ENCODE assay signal across 8 cellular contexts in the genomic region with DNA sequence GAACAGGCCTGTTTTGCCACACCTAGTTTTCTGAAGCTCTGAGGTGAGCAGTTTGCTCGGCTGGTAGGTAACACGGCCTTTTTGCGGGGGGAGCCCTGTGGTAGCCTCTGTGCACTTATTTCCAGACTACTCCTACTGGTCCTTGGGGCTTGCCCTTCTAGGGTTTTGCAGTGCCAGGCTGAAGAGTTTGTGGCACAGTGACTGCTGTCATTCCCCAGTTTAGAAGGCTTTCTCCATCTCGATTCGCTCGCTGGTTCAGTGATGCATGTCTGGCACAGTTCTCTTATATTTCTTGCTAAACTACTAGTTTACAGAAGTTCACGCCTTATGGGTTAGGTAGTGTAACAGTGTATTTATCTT.
A peak's percentile ranks its signal among the peaks of the same experiment; 100 is the strongest.
DNase-seq lines count a peak whose midpoint lies in the region; ATAC-seq and TF ChIP-seq lines count a peak whose summit lies in the region.

No MANE protein-coding gene starts in this region.

- no CpG with 5 or more reads among the region's 7 CpGs for WGBS in iPS DF 6.9 (ENCODE audit: insufficient coverage, insufficient read length)

- peak overlapping the region; percentile 75 for H3K4me2 ChIP-seq in DOHH2 (ENCODE audit: low read length)

- H3K4me3 ChIP-seq in DOHH2 (ENCODE audit: low read length) (peak overlapping the region; percentile 94), iPS DF 6.9 (ENCODE audit: low read length) (peak overlapping the region; percentile 99; the same call in 1 of the 2 replicates)

- peaks cover 58% of the 10 kb centered on the region for H3K4me1 ChIP-seq in DOHH2 (ENCODE audit: control insufficient read depth, low read length)
- H3K4me1 ChIP-seq in iPS DF 6.9 (ENCODE audit: control insufficient read depth, insufficient read depth, low read length), result no peaks in the 10 kb centered on the region

- H3K27me3 ChIP-seq in DOHH2 (ENCODE audit: control insufficient read depth, low read length), result no peaks in the 10 kb centered on the region
- H3K27me3 ChIP-seq in iPS DF 6.9 (ENCODE audit: control insufficient read depth, insufficient read depth, low read length), result no peaks in the 10 kb centered on the region

- H3K9me3 ChIP-seq in DOHH2 (ENCODE audit: control insufficient read depth, insufficient read depth, low read length) (no peaks in the 10 kb centered on the region), KOPT-K1 (ENCODE audit: insufficient read depth, low read length, poor library complexity, severe bottlenecking) (no peaks in the 10 kb centered on the region), iPS DF 6.9 (ENCODE audit: control insufficient read depth, insufficient read depth, low read length) (no peaks in the 10 kb centered on the region)

- H3K79me2 ChIP-seq in DOHH2 (ENCODE audit: control insufficient read depth, low read length), result peaks cover 74% of the 10 kb centered on the region

- 0 out of 2 replicates have a peak, but pooled peaks cover 2% of the 10 kb centered on the region for H3F3A ChIP-seq in DOHH2 (ENCODE audit: control insufficient read depth, insufficient read depth)

- TF ChIP-seq CTCF in DOHH2 (IDR thresholded peaks at IDR 0.05; ENCODE audit: low read depth, low read length, poor library complexity, severe bottlenecking), result no peak

- DNase-seq in activated CD8-positive, alpha-beta memory T cell treated with anti-CD3 and anti-CD28 coated beads, Interleukin-2, amount 50 U/mL, for 48 hours, result peak; percentile 59
- DNase-seq in iPS DF 6.9 (ENCODE audit: low read depth, low spot score), result no peak
- peak in 2 of 3 donors; percentile 2 for DNase-seq in stimulated activated CD4-positive, alpha-beta T cell treated with anti-CD3 and anti-CD28 coated beads, TNF-alpha, amount 100 ng/mL, for 48 hours (ENCODE audit: low read depth in 3 of 3)
- DNase-seq in NCI-H446 treated with DMSO at 0.1 percent for 48 hours (lab: John Stamatoyannopoulos, UW), result no peak

- H4K20me1 ChIP-seq in DOHH2 (ENCODE audit: control insufficient read depth, insufficient read depth, low read depth, low read length), result no peaks in the 10 kb centered on the region

- H3K36me3 ChIP-seq in DOHH2 (ENCODE audit: control insufficient read depth, low read length), result peaks cover 44% of the 10 kb centered on the region
- H3K36me3 ChIP-seq in KOPT-K1 (ENCODE audit: insufficient read depth, low read length), result peaks cover 19% of the 10 kb centered on the region
- no peaks in the 10 kb centered on the region for H3K36me3 ChIP-seq in iPS DF 6.9 (ENCODE audit: control insufficient read depth, insufficient read depth, low read length)

- no peak for ATAC-seq in HG02973 (IDR thresholded peaks at IDR 0.05; ENCODE audit: unreplicated experiment)
- no peak for ATAC-seq in GM18858 (IDR thresholded peaks at IDR 0.05; ENCODE audit: unreplicated experiment)

- H3K27ac ChIP-seq in DOHH2 (ENCODE audit: low read depth, low read length) (peak overlapping the region; percentile 68), KOPT-K1 (ENCODE audit: low read depth, low read length, poor library complexity, severe bottlenecking) (peak overlapping the region; percentile 93), iPS DF 6.9 (ENCODE audit: low read length) (no peak overlapping the region)

- H3K9me2 ChIP-seq in DOHH2 (replicated peaks; ENCODE audit: control insufficient read depth, low read length), result no peaks in the 10 kb centered on the region

Comparison
In these comparisons a context has a peak if more than half of its experiments do, and no peak if none do; other contexts are left out.
1. DNase-seq: peak in activated CD8-positive, alpha-beta memory T cell treated with anti-CD3 and anti-CD28 coated beads, Interleukin-2, amount 50 U/mL, for 48 hours (single experiment) and stimulated activated CD4-positive, alpha-beta T cell treated with anti-CD3 and anti-CD28 coated beads, TNF-alpha, amount 100 ng/mL, for 48 hours (2 of 3); none in iPS DF 6.9 (single experiment) and NCI-H446 treated with DMSO at 0.1 percent for 48 hours (single experiment).